In genomic region chr2:98601532-98602132, GRCh38 we compare ENCODE assay signal across 9 cellular contexts. TPM values are rescaled to one million over a fixed set of nuclear protein-coding genes. Genes with fewer than 3 reads are reported as not detected.
DNase-seq lines count a peak whose midpoint lies in the region; ATAC-seq, FAIRE-seq and TF ChIP-seq lines count a peak whose summit lies in the region.
"Had no signal": no experiment of that assay in that cellular context is flagged by ENCODE, and none has a peak within 500 bp of the region (broad histone marks: within the 10 kb centered on the region; RNA-seq: fewer than 3 reads in every experiment).

No MANE protein-coding gene starts in this region.

- H3K4me2 ChIP-seq in osteoblast (ENCODE audit: insufficient read depth, low read length) = no peak overlapping the region

- no peak overlapping the region for H2AFZ ChIP-seq in osteoblast (ENCODE audit: low read length)

- no peak overlapping the region for H3K4me3 ChIP-seq in epithelial cell of proximal tubule (ENCODE audit: low read depth, low read length)
- no peak overlapping the region for H3K4me3 ChIP-seq in osteoblast (ENCODE audit: insufficient read depth, low read length)

- FAIRE-seq in GM12891 (lab: Jason Lieb, UNC) = peak; percentile 77
- FAIRE-seq: islet of Langerhans had no signal

- POLR2A ChIA-PET in RWPE1 (lab: Yijun Ruan, JAX; ENCODE audit: low non-redundant PET) = interaction anchor here (1.0 kb wide), 1 partner anchor 42 kb away, joined by 3 read pairs; no protein-coding TSS in a partner anchor

- no peaks in the 10 kb centered on the region for H3K27me3 ChIP-seq in osteoblast (ENCODE audit: insufficient read depth, low read length)

- H3K36me3 ChIP-seq in osteoblast (ENCODE audit: insufficient read depth, low read length) = peaks cover 20% of the 10 kb centered on the region

- H3K27ac ChIP-seq in RWPE1 = no peak overlapping the region
- no peak overlapping the region for H3K27ac ChIP-seq in osteoblast (ENCODE audit: low read depth, low read length)

- TF ChIP-seq CTCF in RWPE1 (conservative IDR thresholded peaks at IDR 0.05; ENCODE audit: low read depth) = peak; percentile 61
- TF ChIP-seq CTCF in epithelial cell of proximal tubule (conservative IDR thresholded peaks at IDR 0.05; ENCODE audit: low read depth, low read length) = peak; percentile 80
- TF ChIP-seq CTCF in osteoblast (IDR thresholded peaks at IDR 0.05; ENCODE audit: extremely low read depth, low read depth, low read length) = peak; percentile 64

- peaks cover 6% of the 10 kb centered on the region for H3K4me1 ChIP-seq in osteoblast (ENCODE audit: insufficient read depth, low read length)

- H3K9me3 ChIP-seq in osteoblast (ENCODE audit: low read depth, low read length) = no peaks in the 10 kb centered on the region

- DNase-seq in AG20443 (ENCODE audit: low spot score) (peak; percentile 56), GM12891 (ENCODE audit: insufficient read length, low spot score) (no peak), RWPE1 (ENCODE audit: low spot score) (peak; percentile 38), epithelial cell of proximal tubule (ENCODE audit: low read depth) (no peak), osteoblast (ENCODE audit: insufficient read length, low spot score, missing footprints) (peak; percentile 57), HPDE6-E6E7 (ENCODE audit: extremely low spot score) (no peak)

- peaks cover 26% of the 10 kb centered on the region for H3K79me2 ChIP-seq in osteoblast (ENCODE audit: insufficient read depth, low read length)

- H4K20me1 ChIP-seq in osteoblast (ENCODE audit: insufficient read depth, low read length) = peaks cover 6% of the 10 kb centered on the region

- peak; percentile 33; the same call in 1 of the 2 replicates for TF ChIP-seq POLR2A in GM12891 (IDR thresholded peaks at IDR 0.05; ENCODE audit: low read depth, low read length)

- CTCF ChIA-PET in RWPE1 (lab: Yijun Ruan, JAX) = interaction anchor here (0.6 kb wide), 8 partner anchors 12 to 252 kb away, joined by 3 to 4 read pairs (median 3); no protein-coding TSS in a partner anchor

- peak; percentile 75 for ATAC-seq in HG03432 (IDR thresholded peaks at IDR 0.05; ENCODE audit: unreplicated experiment)
- no peak for ATAC-seq in HG03520 (IDR thresholded peaks at IDR 0.05; ENCODE audit: unreplicated experiment)

TF ChIP-seq in GM12891, 5 proteins besides CTCF, POLR2A, EP300 and RAD21:
- TF ChIP-seq POU2F2 (IDR thresholded peaks at IDR 0.05; ENCODE audit: low read depth, low read length) (no peak), TAF1 (IDR thresholded peaks at IDR 0.05; ENCODE audit: low read depth, low read length) (no peak), PAX5 (IDR thresholded peaks at IDR 0.05; ENCODE audit: insufficient read depth, low read length, severe bottlenecking) (no peak), SPI1 (IDR thresholded peaks at IDR 0.05; ENCODE audit: low read depth, low read length) (no peak), POLR2AphosphoS5 (IDR thresholded peaks at IDR 0.05; ENCODE audit: low read depth, low read length) (no peak; the same call in 1 of the 2 replicates)

RNA-seq across cellular contexts. Expression of gene COA5, which starts 6.7 kb away (rescaled TPM):
- polyA plus RNA-seq in GM12891 (2012; ENCODE audit: low read depth, missing spikeins) = 36.6 TPM
- total RNA-seq in epithelial cell of proximal tubule = 9.3 and 16.5 TPM in 2 replicates
- 17.4 and 21.2 TPM in 2 replicates for total RNA-seq in osteoblast

RNA-seq across cellular contexts. Expression of gene UNC50, which starts 6.8 kb away (rescaled TPM):
- polyA plus RNA-seq in GM12891 (2012; ENCODE audit: low read depth, missing spikeins) = 26.4 TPM
- total RNA-seq in epithelial cell of proximal tubule (35.3 and 43.0 TPM in 2 replicates), osteoblast (31.5 and 36.2 TPM in 2 replicates)

Comparison
In these comparisons a context has a peak if more than half of its experiments do, and no peak if none do; other contexts are left out.
1. DNase-seq: peak in AG20443 (single experiment), RWPE1 (single experiment) and osteoblast (single experiment); none in GM12891 (single experiment), epithelial cell of proximal tubule (single experiment) and HPDE6-E6E7 (single experiment).
2. Peak in every context shown above with its lines, with median percentiles within 50 percentile points of each other: CTCF ChIP-seq.